20 cellular contexts compared by ENCODE assay signal in the genomic region with DNA sequence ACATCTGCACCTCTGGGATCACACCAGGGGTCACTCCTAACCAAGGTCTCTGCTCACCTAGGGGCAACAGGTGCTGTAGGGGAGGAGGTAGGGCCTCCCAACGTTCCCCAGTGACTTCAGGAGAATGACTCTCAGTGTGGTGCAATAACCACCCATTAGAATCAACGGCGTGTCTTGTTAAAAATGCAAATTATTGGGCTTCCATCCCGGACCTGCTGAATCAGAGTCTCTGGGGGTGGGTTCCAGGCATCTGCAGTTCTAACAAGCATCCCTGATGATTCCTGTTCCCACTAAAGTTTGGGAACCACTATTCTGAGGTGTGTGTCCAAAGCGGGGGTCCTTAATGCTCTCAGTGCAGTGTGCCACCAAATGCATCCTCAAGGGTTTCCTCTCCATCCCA.
"Had no signal": no experiment of that assay in that cellular context is flagged by ENCODE, and none has a peak within 500 bp of the region (broad histone marks: within the 10 kb centered on the region; RNA-seq: fewer than 3 reads in every experiment).

No MANE protein-coding gene starts in this region.

- DNase-seq: activated CD4-positive, alpha-beta T cell treated with anti-CD3 and anti-CD28 coated beads for 36 hours; activated CD4-positive, alpha-beta T cell treated with anti-CD3 and anti-CD28 coated beads, Interleukin-2, amount 50 U/mL, for 48 hours; activated CD8-positive, alpha-beta memory T cell treated with anti-CD3 and anti-CD28 coated beads, Interleukin-2, amount 50 U/mL, for 48 hours; activated naive CD4-positive, alpha-beta T cell treated with anti-CD3 and anti-CD28 coated beads, Interleukin-2, amount 10 ng/mL, durations not matched to agents 7 days and 5 days; activated T-cell treated with anti-CD3 and anti-CD28 coated beads, Interleukin-2, amount 50 U/mL, for 4 hours; cortex of kidney; kidney glomerular epithelial cell; left ventricle myocardium inferior; pancreas; right cardiac atrium; stimulated activated CD4-positive, alpha-beta T cell treated with anti-CD3 and anti-CD28 coated beads, Interleukin-4, amount 100 ng/mL, for 4 hours; T-helper 1 cell had no signal

- ATAC-seq: activated T-cell treated with anti-CD3 and anti-CD28 coated beads, Interleukin-2, amount 50 U/mL, for 4 hours had no signal

- H3K27ac Mint-ChIP-seq: activated CD4-positive, alpha-beta T cell treated with anti-CD3 and anti-CD28 coated beads for 36 hours; activated naive CD4-positive, alpha-beta T cell treated with anti-CD3 and anti-CD28 coated beads, Interleukin-2, amount 10 ng/mL, durations not matched to agents 7 days and 5 days; natural killer cell treated with Interleukin-12 subunit alpha and Interleukin-12 subunit beta and Interleukin-15 and Interleukin-18, amount 100 ng/mL, for 72 hours; stimulated activated naive CD8-positive, alpha-beta T cell treated with anti-CD3 and anti-CD28 coated beads, Interleukin-15, Interleukin-2, amounts not matched to agents 100 ng/mL and 50 ng/mL, for 24 hours; type B pancreatic cell; WTC11 had no signal

- H3K36me3 Mint-ChIP-seq: natural killer cell treated with Interleukin-12 subunit alpha and Interleukin-12 subunit beta and Interleukin-15 and Interleukin-18, amount 100 ng/mL, for 72 hours; type B pancreatic cell had no signal

- H3K4me3 ChIP-seq: cardiac muscle cell, hepatocyte, left ventricle myocardium inferior, pancreas had no signal

- H3K27me3 Mint-ChIP-seq: activated CD4-positive, alpha-beta T cell treated with anti-CD3 and anti-CD28 coated beads for 36 hours; natural killer cell treated with Interleukin-12 subunit alpha and Interleukin-12 subunit beta and Interleukin-15 and Interleukin-18, amount 100 ng/mL, for 72 hours; stimulated activated naive CD8-positive, alpha-beta T cell treated with anti-CD3 and anti-CD28 coated beads, Interleukin-15, Interleukin-2, amounts not matched to agents 100 ng/mL and 50 ng/mL, for 24 hours; type B pancreatic cell had no signal

- H3K27ac ChIP-seq: cardiac muscle cell, foreskin keratinocyte, hepatocyte, left ventricle myocardium inferior, neutrophil, pancreas had no signal

- H3K4me3 Mint-ChIP-seq: activated CD4-positive, alpha-beta T cell treated with anti-CD3 and anti-CD28 coated beads for 36 hours; activated naive CD4-positive, alpha-beta T cell treated with anti-CD3 and anti-CD28 coated beads, Interleukin-2, amount 10 ng/mL, durations not matched to agents 7 days and 5 days; activated T-cell treated with anti-CD3 and anti-CD28 coated beads, Interleukin-2, amount 50 U/mL, for 4 hours; natural killer cell treated with Interleukin-12 subunit alpha and Interleukin-12 subunit beta and Interleukin-15 and Interleukin-18, amount 100 ng/mL, for 72 hours; stimulated activated naive CD8-positive, alpha-beta T cell treated with anti-CD3 and anti-CD28 coated beads, Interleukin-15, Interleukin-2, amounts not matched to agents 100 ng/mL and 50 ng/mL, for 24 hours; type B pancreatic cell; WTC11 had no signal

- H3K9me3 ChIP-seq: neutrophil, pancreas had no signal

- H3K4me2 ChIP-seq: hepatocyte had no signal

- H3K36me3 ChIP-seq: cardiac muscle cell, neutrophil, pancreas had no signal

- H2AFZ ChIP-seq: hepatocyte had no signal

- H3K4me1 ChIP-seq: pancreas had no signal

- H3K27me3 ChIP-seq: cardiac muscle cell, foreskin keratinocyte, hepatocyte, neutrophil, pancreas had no signal

- H3K9me3 Mint-ChIP-seq: activated T-cell treated with anti-CD3 and anti-CD28 coated beads, Interleukin-2, amount 50 U/mL, for 4 hours; natural killer cell treated with Interleukin-12 subunit alpha and Interleukin-12 subunit beta and Interleukin-15 and Interleukin-18, amount 100 ng/mL, for 72 hours; stimulated activated naive CD8-positive, alpha-beta T cell treated with anti-CD3 and anti-CD28 coated beads, Interleukin-15, Interleukin-2, amounts not matched to agents 100 ng/mL and 50 ng/mL, for 24 hours had no signal
